ENCODE assay signal across 8 cellular contexts in genomic region chr16:71542377-71542776, GRCh38.
DNase-seq lines count a peak whose midpoint lies in the region; ATAC-seq and TF ChIP-seq lines count a peak whose summit lies in the region.

No MANE protein-coding gene starts in this region.

- peak overlapping the region; percentile 1; the same call in 1 of the 2 replicates for H3K9ac ChIP-seq in OCI-LY3 (ENCODE audit: low read length)

- in situ Hi-C loops in HAP-1 (cut with MboI; ENCODE audit: low sequenced_read_pairs), result no loop called here

- H4K20me1 ChIP-seq in OCI-LY3 (ENCODE audit: insufficient read depth, low read length), result no peaks in the 10 kb centered on the region

- peak; percentile 35 for DNase-seq in EH (ENCODE audit: low read depth)
- peak; percentile 19 to 83 for DNase-seq in HAP-1 (ENCODE audit: low spot score in 2 of 2)
- peak; percentile 26 for DNase-seq in activated T-cell treated with anti-CD3 and anti-CD28 coated beads for 24 hours (ENCODE audit: low read depth)
- DNase-seq in germinal center (ENCODE audit: low spot score), result peak; percentile 68
- DNase-seq in stimulated activated CD4-positive, alpha-beta T cell treated with anti-CD3 and anti-CD28 coated beads, Interleukin-1b, Interleukin-23, amount 100 ng/mL, for 24 hours (ENCODE audit: low read depth in 4 of 4, low spot score in 1 of 4), result peak; percentile 17 to 54 (median 38)
- DNase-seq in NCI-H2196 (lab: John Stamatoyannopoulos, UW; ENCODE audit: unreplicated experiment), result no peak

- peak overlapping the region; percentile 27; the same call in 1 of the 2 replicates for H2AFZ ChIP-seq in OCI-LY3 (ENCODE audit: low read depth, low read length)

- peak; percentile 85 for TF ChIP-seq CTCF in OCI-LY3 (IDR thresholded peaks at IDR 0.05; ENCODE audit: low read depth, low read length)

- peaks cover 6% of the 10 kb centered on the region for H3K27me3 ChIP-seq in HAP-1 (ENCODE audit: low read depth)
- H3K27me3 ChIP-seq in OCI-LY3 (ENCODE audit: low read depth, low read length), result peaks cover 12% of the 10 kb centered on the region

- no peak for ATAC-seq in HG03378 (IDR thresholded peaks at IDR 0.05; ENCODE audit: unreplicated experiment)

- H3K4me1 ChIP-seq in HAP-1, result no peaks in the 10 kb centered on the region
- H3K4me1 ChIP-seq in OCI-LY3 (ENCODE audit: low read length), result peaks cover 12% of the 10 kb centered on the region

- H3K4me3 ChIP-seq in HAP-1 (no peak overlapping the region), OCI-LY3 (ENCODE audit: low read length) (peak overlapping the region; percentile 44)

- no peaks in the 10 kb centered on the region for H3K36me3 ChIP-seq in HAP-1 (replicated peaks)
- no peaks in the 10 kb centered on the region for H3K36me3 ChIP-seq in OCI-LY3 (replicated peaks; ENCODE audit: low read depth, low read length)

- no peaks in the 10 kb centered on the region for H3K9me3 ChIP-seq in HAP-1
- H3K9me3 ChIP-seq in OCI-LY3 (ENCODE audit: insufficient read depth, low read length), result no peaks in the 10 kb centered on the region

- H3K27ac ChIP-seq in OCI-LY3 (ENCODE audit: low read length), result no peak overlapping the region

- H3K79me2 ChIP-seq in OCI-LY3 (ENCODE audit: low read length), result no peaks in the 10 kb centered on the region

- peak overlapping the region; percentile 54 for H3K4me2 ChIP-seq in OCI-LY3 (ENCODE audit: low read length)
